In genomic region chr19:2900296-2901252, GRCh38 we compare ENCODE assay signal across 1 cellular context.
TF ChIP-seq lines count a peak whose summit lies in the region.

TSS of gene ZNF57 (plus strand) at chr19:2900928. CDS start at chr19:2901046, 118 bp downstream.

TF ChIP-seq in HepG2, 621 proteins besides CTCF, POLR2A, EP300 and RAD21 (continued from another document and continues in another):
- TF ChIP-seq ARNTL (CRISPR knock-in tag; IDR thresholded peaks at IDR 0.05) (peak; percentile 70), PRDM15 (CRISPR knock-in tag; IDR thresholded peaks at IDR 0.05) (no peak), ZNF788 (CRISPR knock-in tag; IDR thresholded peaks at IDR 0.05; ENCODE audit: borderline replicate concordance) (no peak), ZNF557 (CRISPR knock-in tag; IDR thresholded peaks at IDR 0.05) (no peak), STAG1 (CRISPR knock-in tag; IDR thresholded peaks at IDR 0.05) (no peak), FOSL2 (CRISPR knock-in tag; IDR thresholded peaks at IDR 0.05) (no peak), ZNF598 (CRISPR knock-in tag; IDR thresholded peaks at IDR 0.05; ENCODE audit: borderline replicate concordance) (peak; percentile 72; the same call in 1 of the 2 replicates), PPARG (CRISPR knock-in tag; conservative IDR thresholded peaks at IDR 0.05) (no peak), ZNF30 (CRISPR knock-in tag; IDR thresholded peaks at IDR 0.05) (no peak), GLI4 (CRISPR knock-in tag; IDR thresholded peaks at IDR 0.05; ENCODE audit: borderline replicate concordance) (peak; percentile 83; the same call in 1 of the 2 replicates), FOXP4 (CRISPR knock-in tag; IDR thresholded peaks at IDR 0.05) (no peak), ZSCAN12 (CRISPR knock-in tag; IDR thresholded peaks at IDR 0.05) (no peak), ZNF616 (CRISPR knock-in tag; IDR thresholded peaks at IDR 0.05; ENCODE audit: low read depth) (no peak; the same call in 1 of the 2 replicates), BHLHE40 (IDR thresholded peaks at IDR 0.05; ENCODE audit: low read length) (peak; percentile 82), ATF3 (CRISPR knock-in tag; IDR thresholded peaks at IDR 0.05) (peak; percentile 51; the same call in 1 of the 2 replicates), ZNF34 (CRISPR knock-in tag; IDR thresholded peaks at IDR 0.05; ENCODE audit: borderline replicate concordance) (no peak), ZNF224 (CRISPR knock-in tag; IDR thresholded peaks at IDR 0.05) (peak; percentile 52; the same call in 1 of the 2 replicates), CBFB (CRISPR knock-in tag; IDR thresholded peaks at IDR 0.05) (0 out of 2 replicates have a peak, but pooled peaks have one; percentile 43), ZNF20 (CRISPR knock-in tag; IDR thresholded peaks at IDR 0.05) (no peak), ZBTB7B (CRISPR knock-in tag; IDR thresholded peaks at IDR 0.05) (no peak), ZNF432 (CRISPR knock-in tag; IDR thresholded peaks at IDR 0.05; ENCODE audit: borderline replicate concordance) (no peak), PCBP2 (optimal IDR thresholded peaks at IDR 0.05; ENCODE audit: low read depth, low read length, poor library complexity, severe bottlenecking) (no peak), GABPB1 (CRISPR knock-in tag; IDR thresholded peaks at IDR 0.05) (peak; percentile 73), HBP1 (CRISPR knock-in tag; IDR thresholded peaks at IDR 0.05; ENCODE audit: low read depth) (peak; percentile 59; the same call in 1 of the 2 replicates), TFE3 (CRISPR knock-in tag; IDR thresholded peaks at IDR 0.05) (peak; percentile 75), SRY (CRISPR knock-in tag; IDR thresholded peaks at IDR 0.05) (peak; percentile 86), ZNF281 (CRISPR knock-in tag; IDR thresholded peaks at IDR 0.05; ENCODE audit: borderline replicate concordance) (no peak), ZNF713 (CRISPR knock-in tag; IDR thresholded peaks at IDR 0.05) (0 out of 2 replicates have a peak, but pooled peaks have one; percentile 12), YEATS4 (CRISPR knock-in tag; IDR thresholded peaks at IDR 0.05; ENCODE audit: borderline replicate concordance) (0 out of 2 replicates have a peak, but pooled peaks have one; percentile 45)
- TF ChIP-seq, protein P1, sequence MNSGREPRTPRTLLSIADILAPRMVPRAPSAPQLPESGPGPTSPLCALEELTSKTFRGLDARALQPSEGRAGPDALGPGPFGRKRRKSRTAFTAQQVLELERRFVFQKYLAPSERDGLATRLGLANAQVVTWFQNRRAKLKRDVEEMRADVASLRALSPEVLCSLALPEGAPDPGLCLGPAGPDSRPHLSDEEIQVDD (CRISPR knock-in tag; IDR thresholded peaks at IDR 0.05; ENCODE audit: borderline replicate concordance) = no peak; the same call in 1 of the 2 replicates
- TF ChIP-seq, protein P2, sequence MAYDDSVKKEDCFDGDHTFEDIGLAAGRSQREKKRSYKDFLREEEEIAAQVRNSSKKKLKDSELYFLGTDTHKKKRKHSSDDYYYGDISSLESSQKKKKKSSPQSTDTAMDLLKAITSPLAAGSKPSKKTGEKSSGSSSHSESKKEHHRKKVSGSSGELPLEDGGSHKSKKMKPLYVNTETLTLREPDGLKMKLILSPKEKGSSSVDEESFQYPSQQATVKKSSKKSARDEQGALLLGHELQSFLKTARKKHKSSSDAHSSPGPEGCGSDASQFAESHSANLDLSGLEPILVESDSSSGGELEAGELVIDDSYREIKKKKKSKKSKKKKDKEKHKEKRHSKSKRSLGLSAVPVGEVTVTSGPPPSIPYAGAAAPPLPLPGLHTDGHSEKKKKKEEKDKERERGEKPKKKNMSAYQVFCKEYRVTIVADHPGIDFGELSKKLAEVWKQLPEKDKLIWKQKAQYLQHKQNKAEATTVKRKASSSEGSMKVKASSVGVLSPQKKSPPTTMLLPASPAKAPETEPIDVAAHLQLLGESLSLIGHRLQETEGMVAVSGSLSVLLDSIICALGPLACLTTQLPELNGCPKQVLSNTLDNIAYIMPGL (CRISPR knock-in tag; IDR thresholded peaks at IDR 0.05; ENCODE audit: borderline replicate concordance in 1 of 2, low read depth in 1 of 2) = peak; percentile 21 to 43; a peak in 2 of 4 replicates
- TF ChIP-seq, protein P3, sequence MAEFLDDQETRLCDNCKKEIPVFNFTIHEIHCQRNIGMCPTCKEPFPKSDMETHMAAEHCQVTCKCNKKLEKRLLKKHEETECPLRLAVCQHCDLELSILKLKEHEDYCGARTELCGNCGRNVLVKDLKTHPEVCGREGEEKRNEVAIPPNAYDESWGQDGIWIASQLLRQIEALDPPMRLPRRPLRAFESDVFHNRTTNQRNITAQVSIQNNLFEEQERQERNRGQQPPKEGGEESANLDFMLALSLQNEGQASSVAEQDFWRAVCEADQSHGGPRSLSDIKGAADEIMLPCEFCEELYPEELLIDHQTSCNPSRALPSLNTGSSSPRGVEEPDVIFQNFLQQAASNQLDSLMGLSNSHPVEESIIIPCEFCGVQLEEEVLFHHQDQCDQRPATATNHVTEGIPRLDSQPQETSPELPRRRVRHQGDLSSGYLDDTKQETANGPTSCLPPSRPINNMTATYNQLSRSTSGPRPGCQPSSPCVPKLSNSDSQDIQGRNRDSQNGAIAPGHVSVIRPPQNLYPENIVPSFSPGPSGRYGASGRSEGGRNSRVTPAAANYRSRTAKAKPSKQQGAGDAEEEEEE (CRISPR knock-in tag; IDR thresholded peaks at IDR 0.05; ENCODE audit: borderline replicate concordance) = no peak
- TF ChIP-seq, protein P4, sequence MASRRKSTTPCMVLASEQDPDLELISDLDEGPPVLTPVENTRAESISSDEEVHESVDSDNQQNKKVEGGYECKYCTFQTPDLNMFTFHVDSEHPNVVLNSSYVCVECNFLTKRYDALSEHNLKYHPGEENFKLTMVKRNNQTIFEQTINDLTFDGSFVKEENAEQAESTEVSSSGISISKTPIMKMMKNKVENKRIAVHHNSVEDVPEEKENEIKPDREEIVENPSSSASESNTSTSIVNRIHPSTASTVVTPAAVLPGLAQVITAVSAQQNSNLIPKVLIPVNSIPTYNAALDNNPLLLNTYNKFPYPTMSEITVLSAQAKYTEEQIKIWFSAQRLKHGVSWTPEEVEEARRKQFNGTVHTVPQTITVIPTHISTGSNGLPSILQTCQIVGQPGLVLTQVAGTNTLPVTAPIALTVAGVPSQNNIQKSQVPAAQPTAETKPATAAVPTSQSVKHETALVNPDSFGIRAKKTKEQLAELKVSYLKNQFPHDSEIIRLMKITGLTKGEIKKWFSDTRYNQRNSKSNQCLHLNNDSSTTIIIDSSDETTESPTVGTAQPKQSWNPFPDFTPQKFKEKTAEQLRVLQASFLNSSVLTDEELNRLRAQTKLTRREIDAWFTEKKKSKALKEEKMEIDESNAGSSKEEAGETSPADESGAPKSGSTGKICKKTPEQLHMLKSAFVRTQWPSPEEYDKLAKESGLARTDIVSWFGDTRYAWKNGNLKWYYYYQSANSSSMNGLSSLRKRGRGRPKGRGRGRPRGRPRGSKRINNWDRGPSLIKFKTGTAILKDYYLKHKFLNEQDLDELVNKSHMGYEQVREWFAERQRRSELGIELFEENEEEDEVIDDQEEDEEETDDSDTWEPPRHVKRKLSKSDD (CRISPR knock-in tag; IDR thresholded peaks at IDR 0.05; ENCODE audit: low read depth) = peak; percentile 84; the same call in 1 of the 2 replicates
- TF ChIP-seq, protein P5, sequence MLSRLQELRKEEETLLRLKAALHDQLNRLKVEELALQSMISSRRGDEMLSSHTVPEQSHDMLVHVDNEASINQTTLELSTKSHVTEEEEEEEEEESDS (CRISPR knock-in tag; IDR thresholded peaks at IDR 0.05; ENCODE audit: borderline replicate concordance) = peak; percentile 73; the same call in 1 of the 2 replicates
- TF ChIP-seq, protein P6, sequence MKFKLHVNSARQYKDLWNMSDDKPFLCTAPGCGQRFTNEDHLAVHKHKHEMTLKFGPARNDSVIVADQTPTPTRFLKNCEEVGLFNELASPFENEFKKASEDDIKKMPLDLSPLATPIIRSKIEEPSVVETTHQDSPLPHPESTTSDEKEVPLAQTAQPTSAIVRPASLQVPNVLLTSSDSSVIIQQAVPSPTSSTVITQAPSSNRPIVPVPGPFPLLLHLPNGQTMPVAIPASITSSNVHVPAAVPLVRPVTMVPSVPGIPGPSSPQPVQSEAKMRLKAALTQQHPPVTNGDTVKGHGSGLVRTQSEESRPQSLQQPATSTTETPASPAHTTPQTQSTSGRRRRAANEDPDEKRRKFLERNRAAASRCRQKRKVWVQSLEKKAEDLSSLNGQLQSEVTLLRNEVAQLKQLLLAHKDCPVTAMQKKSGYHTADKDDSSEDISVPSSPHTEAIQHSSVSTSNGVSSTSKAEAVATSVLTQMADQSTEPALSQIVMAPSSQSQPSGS (CRISPR knock-in tag; IDR thresholded peaks at IDR 0.05) = peak; percentile 45; the same call in 1 of the 2 replicates
